ENCODE assay signal across 1 cellular context in genomic region chr2:37682473-37682872, GRCh38.
TF ChIP-seq lines count a peak whose summit lies in the region.

No MANE protein-coding gene starts in this region.

TF ChIP-seq in K562, 482 proteins besides CTCF, POLR2A, EP300 and RAD21:
- TF ChIP-seq MEIS2 (IDR thresholded peaks at IDR 0.05; ENCODE audit: partially characterized antibody) = peak; percentile 61
- TF ChIP-seq LEF1 (IDR thresholded peaks at IDR 0.05) = no peak
- TF ChIP-seq TAL1 (IDR thresholded peaks at IDR 0.05) = peak; percentile 43
- TF ChIP-seq NCOR1 (IDR thresholded peaks at IDR 0.05) = peak; percentile 27; the same call in 1 of the 2 replicates
- peak; percentile 27; the same call in 1 of the 2 replicates for TF ChIP-seq SOX6 (IDR thresholded peaks at IDR 0.05)
- no peak for TF ChIP-seq ZNF583 (CRISPR knock-in tag; IDR thresholded peaks at IDR 0.05)
- no peak for TF ChIP-seq MLLT1 (IDR thresholded peaks at IDR 0.05)
- TF ChIP-seq RFX7 (CRISPR knock-in tag; IDR thresholded peaks at IDR 0.05) = no peak
- TF ChIP-seq FOXA1 (IDR thresholded peaks at IDR 0.05; ENCODE audit: borderline replicate concordance) = no peak
- 0 out of 2 replicates have a peak, but pooled peaks have one; percentile 14 for TF ChIP-seq SMAD4 (CRISPR knock-in tag; conservative IDR thresholded peaks at IDR 0.05)
- no peak for TF ChIP-seq ZNF133 (CRISPR knock-in tag; IDR thresholded peaks at IDR 0.05)
- no peak for TF ChIP-seq KDM2B (CRISPR knock-in tag; IDR thresholded peaks at IDR 0.05)
- TF ChIP-seq PTBP1 (IDR thresholded peaks at IDR 0.05; ENCODE audit: low read depth, low read length) = no peak
- no peak for TF ChIP-seq FOXP4 (CRISPR knock-in tag; IDR thresholded peaks at IDR 0.05; ENCODE audit: borderline replicate concordance)
- TF ChIP-seq CBFA2T3 (IDR thresholded peaks at IDR 0.05) = peak; percentile 47
- TF ChIP-seq ZBTB26 (CRISPR knock-in tag; IDR thresholded peaks at IDR 0.05) = no peak
- no peak for TF ChIP-seq ZNF41 (CRISPR knock-in tag; conservative IDR thresholded peaks at IDR 0.05)
- no peak for TF ChIP-seq ZNF398 (CRISPR knock-in tag; IDR thresholded peaks at IDR 0.05)
- TF ChIP-seq ZNF764 (CRISPR knock-in tag; IDR thresholded peaks at IDR 0.05; ENCODE audit: low read depth) = no peak
- TF ChIP-seq TEAD4 (IDR thresholded peaks at IDR 0.05; ENCODE audit: low read length) = peak; percentile 62
- TF ChIP-seq TEAD4 (CRISPR knock-in tag; IDR thresholded peaks at IDR 0.05; ENCODE audit: borderline replicate concordance) = no peak
- no peak for TF ChIP-seq JUND (IDR thresholded peaks at IDR 0.05; ENCODE audit: borderline replicate concordance, low read depth, low read length)
- TF ChIP-seq JUND (tag; IDR thresholded peaks at IDR 0.05; ENCODE audit: borderline replicate concordance, low read depth, low read length) = peak; percentile 34; the same call in 1 of the 3 replicates
- TF ChIP-seq HDAC2 (IDR thresholded peaks at IDR 0.05) = peak; percentile 16; the same call in 1 of the 2 replicates
- TF ChIP-seq ARID1B (IDR thresholded peaks at IDR 0.05) = peak; percentile 57
- no peak for TF ChIP-seq ZBTB8A (IDR thresholded peaks at IDR 0.05; ENCODE audit: partially characterized antibody)
- TF ChIP-seq ZNF766 (CRISPR knock-in tag; conservative IDR thresholded peaks at IDR 0.05) = 0 out of 2 replicates have a peak, but pooled peaks have one; percentile 9
- peak; percentile 73 for TF ChIP-seq PKNOX1 (IDR thresholded peaks at IDR 0.05)
- TF ChIP-seq GABPB2 (CRISPR knock-in tag; conservative IDR thresholded peaks at IDR 0.05) = no peak
- TF ChIP-seq ZBTB17 (CRISPR knock-in tag; IDR thresholded peaks at IDR 0.05) = 0 out of 2 replicates have a peak, but pooled peaks have one; percentile 34
- peak; percentile 10; the same call in 1 of the 2 replicates for TF ChIP-seq PBX2 (CRISPR knock-in tag; IDR thresholded peaks at IDR 0.05; ENCODE audit: low read depth)
- TF ChIP-seq PBX2 (tag; conservative IDR thresholded peaks at IDR 0.05; ENCODE audit: low read depth) = peak; percentile 74
